In the genomic region with DNA sequence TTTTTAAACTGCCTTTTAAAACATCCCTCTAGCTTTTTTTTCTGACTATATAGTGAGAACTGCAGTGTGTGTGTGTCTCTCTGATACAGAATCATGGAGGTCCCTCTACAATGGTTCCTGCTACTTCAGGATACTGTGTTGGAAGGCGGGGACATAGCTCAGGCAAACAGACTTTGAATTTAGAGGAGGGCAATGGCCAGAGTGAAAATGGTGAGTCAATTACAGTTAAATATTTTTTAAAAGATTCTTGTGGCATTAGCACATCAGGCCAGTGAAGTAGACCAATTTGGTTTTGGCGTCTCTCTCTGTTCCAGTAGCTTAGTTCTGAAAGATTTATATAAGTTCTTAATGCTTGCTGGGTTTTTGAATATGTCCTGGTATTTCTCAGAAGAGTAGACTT, we compare ENCODE assay signal across 19 cellular contexts.
"Had no signal": no experiment of that assay in that cellular context is flagged by ENCODE, and none has a peak within 500 bp of the region (broad histone marks: within the 10 kb centered on the region; RNA-seq: fewer than 3 reads in every experiment).

No MANE protein-coding gene starts in this region.

- ATAC-seq: activated CD8-positive, alpha-beta T cell treated with anti-CD3 and anti-CD28 coated beads for 36 hours; activated naive CD8-positive, alpha-beta T cell treated with anti-CD3 and anti-CD28 coated beads, Interleukin-2, amount 50 U/mL, for 24 hours; esophagus mucosa; foreskin keratinocyte; heart left ventricle; left lobe of liver; mucosa of descending colon; natural killer cell; psoas muscle; sciatic nerve had no signal

- H3K4me3 ChIP-seq: heart left ventricle, mucosa of descending colon, psoas muscle, suprapubic skin had no signal

- H3K9me3 ChIP-seq: heart left ventricle, mucosa of descending colon, psoas muscle, suprapubic skin had no signal

- DNase-seq: activated CD4-positive, alpha-beta T cell treated with anti-CD3 and anti-CD28 coated beads for 4 hours; activated CD8-positive, alpha-beta memory T cell treated with anti-CD3 and anti-CD28 coated beads, Interleukin-2, amount 50 U/mL, for 48 hours; activated CD8-positive, alpha-beta T cell treated with anti-CD3 and anti-CD28 coated beads for 36 hours; activated naive CD4-positive, alpha-beta T cell treated with Interleukin-2 at 50 U/mL for 16 hours; activated naive CD8-positive, alpha-beta T cell treated with anti-CD3 and anti-CD28 coated beads, Interleukin-2, amount 50 U/mL, for 24 hours; cerebellar nuclear complex; foreskin keratinocyte; heart left ventricle; mammary epithelial cell; mucosa of descending colon; natural killer cell; occipital lobe; psoas muscle; stimulated activated naive CD4-positive, alpha-beta T cell treated with Interleukin-2 at 50 U/mL for 16 hours; T-helper 1 cell had no signal

- H3K27ac ChIP-seq: foreskin keratinocyte, heart left ventricle, psoas muscle, suprapubic skin had no signal

- H3K4me1 ChIP-seq: foreskin keratinocyte, heart left ventricle, psoas muscle, suprapubic skin had no signal

- H3K27me3 ChIP-seq: foreskin keratinocyte, heart left ventricle, suprapubic skin had no signal
